18 cellular contexts compared by ENCODE assay signal in genomic region chr20:34983995-34984735, GRCh38. TPM values are rescaled to one million over a fixed set of nuclear protein-coding genes. Genes with fewer than 3 reads are reported as not detected.
DNase-seq lines count a peak whose midpoint lies in the region; ATAC-seq, FAIRE-seq and TF ChIP-seq lines count a peak whose summit lies in the region.
"Had no signal": no experiment of that assay in that cellular context is flagged by ENCODE, and none has a peak within 500 bp of the region (broad histone marks: within the 10 kb centered on the region; RNA-seq: fewer than 3 reads in every experiment).

No MANE protein-coding gene starts in this region.

- no peaks in the 10 kb centered on the region for H3K36me3 ChIP-seq in K562 (ENCODE audit: control insufficient read depth, insufficient read depth, low read length)

- in situ Hi-C loops in K562 (cut with MboI), result no loop called here

- no peak for TF ChIP-seq POLR2A in K562 (conservative IDR thresholded peaks at IDR 0.05)

- H3K9me3 ChIP-seq in K562 (replicated peaks; ENCODE audit: control insufficient read depth, insufficient read depth, low read depth, low read length), result no peaks in the 10 kb centered on the region
- H3K9me3 ChIP-seq: tibial nerve had no signal

- no peak overlapping the region for H3K4me2 ChIP-seq in K562 (ENCODE audit: insufficient read depth, low read length)

- no peak for TF ChIP-seq CTCF in K562 (IDR thresholded peaks at IDR 0.05 in 2 of 3, conservative IDR thresholded peaks at IDR 0.05 in 1 of 3; ENCODE audit: insufficient read depth in 2 of 3, low read depth in 1 of 3, low read length in 3 of 3)

- peak overlapping the region in 1 of 2 experiments; percentile 52; a peak in 2 of 4 replicates for H3K9ac ChIP-seq in K562 (ENCODE audit: insufficient read depth in 1 of 2, low read depth in 2 of 2, low read length in 2 of 2)

- intact Hi-C loops in Right ventricle myocardium superior (cut with DNase I), result no loop called here
- intact Hi-C loops in cardiac septum (cut with DNase I), result no loop called here
- intact Hi-C loops in K562 (cut with micrococcal nuclease), result no loop called here

- FAIRE-seq in K562 (lab: Jason Lieb, UNC), result no peak
- FAIRE-seq: GM18507 had no signal

- ATAC-seq in Right ventricle myocardium superior (ENCODE audit: poor library complexity) (no peak), K562 (no peak), GM19467 (IDR thresholded peaks at IDR 0.05; ENCODE audit: unreplicated experiment) (no peak)
- ATAC-seq: activated CD4-positive, alpha-beta T cell treated with anti-CD3 and anti-CD28 coated beads for 36 hours had no signal

- H2AFZ ChIP-seq in K562 (ENCODE audit: low read depth, low read length), result no peak overlapping the region

- 32% methylated on average over 13 of the region's 14 CpGs for WGBS in K562 (ENCODE audit: insufficient coverage, low coverage, missing lambda C conversion rate)

- no peaks in the 10 kb centered on the region for H3K9me1 ChIP-seq in K562 (ENCODE audit: control insufficient read depth, insufficient read depth, low read length)

- H4K20me1 ChIP-seq in K562 (replicated peaks; ENCODE audit: control insufficient read depth, insufficient read depth, low read length), result no peaks in the 10 kb centered on the region

- peak; percentile 33 for DNase-seq in Right ventricle myocardium superior
- DNase-seq in cardiac septum (ENCODE audit: low spot score), result no peak
- no peak for DNase-seq in K562 (ENCODE audit: extremely low read depth in 1 of 4, low spot score in 3 of 4)
- DNase-seq in iPS-NIHi7 (ENCODE audit: extremely low spot score), result peak; percentile 48
- no peak for DNase-seq in ureter (ENCODE audit: low spot score)
- no peak for DNase-seq in DMS114 treated with DMSO at 0.1 percent for 48 hours (lab: John Stamatoyannopoulos, UW; ENCODE audit: unreplicated experiment)
- DNase-seq in NOMO-1 treated with DMSO at 0.1 percent for 48 hours (lab: John Stamatoyannopoulos, UW; ENCODE audit: unreplicated experiment), result no peak
- DNase-seq: activated CD4-positive, alpha-beta T cell treated with anti-CD3 and anti-CD28 coated beads for 36 hours; activated naive CD4-positive, alpha-beta T cell treated with anti-CD3 and anti-CD28 coated beads, Interleukin-2, amount 50 U/mL, for 16 hours; KG1; NCI-H1105 treated with DMSO at 0.1 percent for 48 hours; NCI-H510A; stimulated activated CD4-positive, alpha-beta T cell treated with anti-CD3 and anti-CD28 coated beads, Interleukin-4, amount 100 ng/mL, for 24 hours; T-helper 2 cell had no signal

- no peak overlapping the region for H3K27ac ChIP-seq in K562 (ENCODE audit: extremely low read depth, low read depth, low read length)
- H3K27ac ChIP-seq: tibial nerve had no signal

- H3K27me3 ChIP-seq in K562 (ENCODE audit: control insufficient read depth in 2 of 2, insufficient read depth in 2 of 2, low read length in 2 of 2), result no peaks in the 10 kb centered on the region

- peaks cover 10 to 52% of the 10 kb centered on the region in 2 experiments; a peak in 4 of 5 replicates for H3K4me1 ChIP-seq in K562 (replicated peaks in 1 of 2; ENCODE audit: control insufficient read depth in 2 of 2, insufficient read depth in 2 of 2, low read length in 2 of 2)

- POLR2A ChIA-PET in K562 (lab: Yijun Ruan, JAX), result interaction anchor here (0.8 kb wide), 1 partner anchor 14 kb away, joined by 4 read pairs; no protein-coding TSS in a partner anchor

- no peaks in the 10 kb centered on the region for H3K79me2 ChIP-seq in K562 (ENCODE audit: control insufficient read depth, insufficient read depth, low read length)

- no peak for TF ChIP-seq RAD21 in K562 (CRISPR knock-in tag; conservative IDR thresholded peaks at IDR 0.05 in 1 of 2, IDR thresholded peaks at IDR 0.05 in 1 of 2)

- CTCF ChIA-PET in K562 (lab: Yijun Ruan, JAX; ENCODE audit: low intra/inter-chr PET ratio), result no interaction called here

- H3K4me3 ChIP-seq in K562, result no peak overlapping the region
- H3K4me3 ChIP-seq: tibial nerve had no signal

- no peak for TF ChIP-seq EP300 in K562 (IDR thresholded peaks at IDR 0.05; ENCODE audit: low read length)

- no TSS peak for BruUV-seq in K562 (replicated peaks; lab: Mats Ljungman, UMichigan)

TF ChIP-seq in K562, 482 proteins besides CTCF, POLR2A, EP300 and RAD21:
- no peak for TF ChIP-seq ATF1 (CRISPR knock-in tag; IDR thresholded peaks at IDR 0.05)
- TF ChIP-seq ATF1 (tag; IDR thresholded peaks at IDR 0.05), result no peak
- peak; percentile 74 for TF ChIP-seq ZFP36 (IDR thresholded peaks at IDR 0.05; ENCODE audit: low read depth, low read length, partially characterized antibody)
- TF ChIP-seq EHMT2 (IDR thresholded peaks at IDR 0.05), result no peak
- peak; percentile 13 for TF ChIP-seq HNRNPLL (IDR thresholded peaks at IDR 0.05; ENCODE audit: low read depth, low read length, poor library complexity, severe bottlenecking)

RNA-seq across cellular contexts. Expression of gene MYH7B, which starts 28.5 kb away (rescaled TPM):
- total RNA-seq in Right ventricle myocardium superior (222 TPM), cardiac septum (238 TPM), K562 (2014; rRNA removed) (0.14 TPM in 1 of 2 replicates, not detected in the other), K562 (2014; rRNA removed; fragmentation: Illumina TruSeq; extraction: Trizol) (not detected in 2 replicates), K562 (2015; rRNA removed; fragmentation: Illumina TruSeq; extraction: Trizol) (0.11 TPM in 1 of 2 replicates, not detected in the other), K562 (2021) (0.11 and 0.13 TPM in 2 replicates), ureter (1.4 TPM)
- total RNA-seq in K562 (2011; cell fraction: chromatin; rRNA removed; ENCODE audit: low replicate concordance), result 2.0 and 2.6 TPM in 2 replicates
- total RNA-seq in K562 (2011; cell fraction: nucleolus; rRNA removed), result 1.2 TPM in 2 replicates
- 1.3 and 1.8 TPM in 2 replicates for total RNA-seq in K562 (2011; cell fraction: nucleoplasm; rRNA removed)
- polyA plus RNA-seq in K562 (2011; rRNA removed) (0.22 and 0.37 TPM in 2 replicates), K562 (2014; fragmentation: Illumina TruSeq; extraction: Trizol) (0.06 and 0.07 TPM in 2 replicates), K562 (2014; fragmentation: Nextera tagmentation; extraction: Ambion mirVana) (not detected), K562 (2014; rRNA removed) (0.09 and 0.34 TPM in 2 replicates)
- polyA plus RNA-seq in K562 (2011; cell fraction: cytosol; rRNA removed), result 0.22 and 0.32 TPM in 2 replicates
- 0.80 and 1.3 TPM in 2 replicates for polyA plus RNA-seq in K562 (2011; cell fraction: nucleus; rRNA removed)
- polyA plus RNA-seq in K562 (2012), result 0.27 and 0.65 TPM in 2 replicates
- polyA minus RNA-seq in K562 (2011; rRNA and poly(A)+ RNA removed), result not detected in 2 replicates
- not detected in 2 replicates for polyA minus RNA-seq in K562 (2011; cell fraction: cytosol; rRNA and poly(A)+ RNA removed)
- 0.56 and 0.67 TPM in 2 replicates for polyA minus RNA-seq in K562 (2011; cell fraction: nucleus; rRNA and poly(A)+ RNA removed)
- total RNA-seq: fibroblast of villous mesenchyme had no signal

RNA-seq across cellular contexts. Expression of gene GSS, which starts 28.6 kb away (rescaled TPM):
- 15.7 TPM for total RNA-seq in Right ventricle myocardium superior
- 27.5 TPM for total RNA-seq in cardiac septum
- 117 and 229 TPM in 2 replicates for total RNA-seq in K562 (2011; cell fraction: chromatin; rRNA removed; ENCODE audit: low replicate concordance)
- 129 and 153 TPM in 2 replicates for total RNA-seq in K562 (2011; cell fraction: nucleolus; rRNA removed)
- 124 and 131 TPM in 2 replicates for total RNA-seq in K562 (2011; cell fraction: nucleoplasm; rRNA removed)
- 89.4 and 96.2 TPM in 2 replicates for total RNA-seq in K562 (2014; rRNA removed)
- 67.1 and 71.3 TPM in 2 replicates for total RNA-seq in K562 (2014; rRNA removed; fragmentation: Illumina TruSeq; extraction: Trizol)
- 70.3 and 75.8 TPM in 2 replicates for total RNA-seq in K562 (2015; rRNA removed; fragmentation: Illumina TruSeq; extraction: Trizol)
- 85.7 and 93.2 TPM in 2 replicates for total RNA-seq in K562 (2021)
- polyA plus RNA-seq in K562 (2011; rRNA removed), result 165 and 169 TPM in 2 replicates
- 144 and 148 TPM in 2 replicates for polyA plus RNA-seq in K562 (2011; cell fraction: cytosol; rRNA removed)
- 503 and 533 TPM in 2 replicates for polyA plus RNA-seq in K562 (2011; cell fraction: nucleus; rRNA removed)
- 78.3 and 89.2 TPM in 2 replicates for polyA plus RNA-seq in K562 (2012)
- 102 and 107 TPM in 2 replicates for polyA plus RNA-seq in K562 (2014; fragmentation: Illumina TruSeq; extraction: Trizol)
- 10 to 100 TPM; 18.4 to 40.4 TPM for polyA plus RNA-seq in K562 (2014; fragmentation: Nextera tagmentation; extraction: Ambion mirVana)
- 114 and 130 TPM in 2 replicates for polyA plus RNA-seq in K562 (2014; rRNA removed)
- polyA minus RNA-seq in K562 (2011; rRNA and poly(A)+ RNA removed), result 71.0 and 82.8 TPM in 2 replicates
- polyA minus RNA-seq in K562 (2011; cell fraction: cytosol; rRNA and poly(A)+ RNA removed), result 36.4 and 44.4 TPM in 2 replicates
- polyA minus RNA-seq in K562 (2011; cell fraction: nucleus; rRNA and poly(A)+ RNA removed), result 69.3 and 97.7 TPM in 2 replicates
- total RNA-seq in ureter, result 56.6 TPM

Comparison
In these comparisons a context has a peak if more than half of its experiments do, and no peak if none do; other contexts are left out.
1. DNase-seq: peak in Right ventricle myocardium superior (single experiment) and iPS-NIHi7 (single experiment); none in cardiac septum (single experiment), K562 (0 of 4), ureter (single experiment), DMS114 treated with DMSO at 0.1 percent for 48 hours (single experiment) and NOMO-1 treated with DMSO at 0.1 percent for 48 hours (single experiment).
2. RNA of gene MYH7B, which starts 28.5 kb away (total RNA-seq): 238 TPM in cardiac septum (single experiment) and 222 TPM in Right ventricle myocardium superior (single experiment); 1.4 TPM in ureter (single experiment) and 0.11 to 2.6 TPM in K562; every median in the first group is over 10 times any median in the second.